ENCODE assay signal across 8 cellular contexts in genomic region chr3:196499807-196500524, GRCh38. TPM values are rescaled to one million over a fixed set of nuclear protein-coding genes. Genes with fewer than 3 reads are reported as not detected.
DNase-seq lines count a peak whose midpoint lies in the region; ATAC-seq and TF ChIP-seq lines count a peak whose summit lies in the region.

No MANE protein-coding gene starts in this region.

- no peaks in the 10 kb centered on the region for H3K27me3 ChIP-seq in Peyer's patch

- no peaks in the 10 kb centered on the region for H3K36me3 ChIP-seq in Peyer's patch

- peak overlapping the region; percentile 91 for H3K27ac Mint-ChIP-seq in endothelial cell (ENCODE audit: unreplicated experiment)
- H3K27ac Mint-ChIP-seq in progenitor cell of endocrine pancreas: no peak overlapping the region

- DNase-seq in Daoy (ENCODE audit: low read depth): peak; percentile 15
- no peak for DNase-seq in Peyer's patch
- no peak for DNase-seq in endothelial cell (ENCODE audit: low spot score)
- DNase-seq in progenitor cell of endocrine pancreas (ENCODE audit: low spot score, unreplicated experiment): no peak
- no peak for DNase-seq in erythroblast (lab: John Stamatoyannopoulos, UW)
- DNase-seq in KBM-7: no peak

- H3K9me3 Mint-ChIP-seq in endothelial cell (ENCODE audit: unreplicated experiment) (no peaks in the 10 kb centered on the region), progenitor cell of endocrine pancreas (ENCODE audit: low read depth) (no peaks in the 10 kb centered on the region)

- H3K4me3 ChIP-seq in Peyer's patch: peak overlapping the region; percentile 68 to 96 (median 91)

- TF ChIP-seq CTCF in Peyer's patch (IDR thresholded peaks at IDR 0.05) (no peak), endothelial cell (IDR thresholded peaks at IDR 0.05; ENCODE audit: unreplicated experiment) (no peak), progenitor cell of endocrine pancreas (IDR thresholded peaks at IDR 0.05; ENCODE audit: unreplicated experiment) (no peak)

- in situ Hi-C loops in KBM-7 (cut with MboI; ENCODE audit: low pct_unique_long_range_greater_than_20kb, low sequenced_read_pairs): loop anchor here (25.0 kb wide), 1 partner anchor 463 kb away; no protein-coding TSS in a partner anchor

- H3K4me1 Mint-ChIP-seq in endothelial cell (ENCODE audit: unreplicated experiment) (peaks cover 15% of the 10 kb centered on the region), progenitor cell of endocrine pancreas (ENCODE audit: low read depth) (peaks cover 16% of the 10 kb centered on the region)

- H3K4me3 Mint-ChIP-seq in endothelial cell (ENCODE audit: unreplicated experiment) (peak overlapping the region; percentile 100), progenitor cell of endocrine pancreas (ENCODE audit: low read depth) (peak overlapping the region; percentile 96)

- H3K4me1 ChIP-seq in Peyer's patch: peaks cover 0 to 12% (median 2%) of the 10 kb centered on the region in 4 donors

- no peak for ATAC-seq in HG02938 (IDR thresholded peaks at IDR 0.05; ENCODE audit: unreplicated experiment)
- no peak for ATAC-seq in GM18861 (IDR thresholded peaks at IDR 0.05; ENCODE audit: unreplicated experiment)

- peaks cover 5% of the 10 kb centered on the region for H3K36me3 Mint-ChIP-seq in endothelial cell (ENCODE audit: low read depth, unreplicated experiment)
- H3K36me3 Mint-ChIP-seq in progenitor cell of endocrine pancreas (ENCODE audit: insufficient read depth): peaks cover 4% of the 10 kb centered on the region

- peak overlapping the region in 1 of 4 donors; percentile 31 for H3K27ac ChIP-seq in Peyer's patch

- no peaks in the 10 kb centered on the region for H3K9me3 ChIP-seq in Peyer's patch

- no peak for TF ChIP-seq POLR2A in Peyer's patch (IDR thresholded peaks at IDR 0.05)
- TF ChIP-seq POLR2A in erythroblast (IDR thresholded peaks at IDR 0.05; ENCODE audit: low read length): no peak

- H3K27me3 Mint-ChIP-seq in endothelial cell (ENCODE audit: unreplicated experiment) (peaks cover 4% of the 10 kb centered on the region), progenitor cell of endocrine pancreas (no peaks in the 10 kb centered on the region)

RNA-seq across cellular contexts. Expression of gene RNF168, which starts 3.6 kb away (rescaled TPM):
- 12.0 and 14.5 TPM in 2 replicates for total RNA-seq in Daoy (2014; rRNA removed; shearing (Covaris generic))
- total RNA-seq in Peyer's patch (10 to 100 TPM; 13.3 to 56.1 (median 18.3) TPM), endothelial cell (ENCODE audit: unreplicated experiment) (32.0 TPM), progenitor cell of endocrine pancreas (25.4 and 26.4 TPM in 2 replicates)

RNA-seq across cellular contexts. Expression of gene SMCO1, which starts 15.2 kb away (rescaled TPM):
- not detected in 2 replicates for total RNA-seq in Daoy (2014; rRNA removed; shearing (Covaris generic))
- total RNA-seq in Peyer's patch: not detected
- not detected for total RNA-seq in endothelial cell (ENCODE audit: unreplicated experiment)
- total RNA-seq in progenitor cell of endocrine pancreas: not detected in 2 replicates
